ENCODE assay signal across 8 cellular contexts in genomic region chr12:48865141-48865440, GRCh38. TPM values are rescaled to one million over a fixed set of nuclear protein-coding genes. Genes with fewer than 3 reads are reported as not detected.
DNase-seq lines count a peak whose midpoint lies in the region; ATAC-seq, FAIRE-seq and TF ChIP-seq lines count a peak whose summit lies in the region.

No MANE protein-coding gene starts in this region.

- H4K91ac ChIP-seq in H9 (ENCODE audit: insufficient read length, low read depth, low read length): no peak overlapping the region

- no peaks in the 10 kb centered on the region for H3K79me2 ChIP-seq in H9 (ENCODE audit: insufficient read depth, low read length)

- no peak overlapping the region for H2AFZ ChIP-seq in H9 (ENCODE audit: low read length)

- H3K4me1 Mint-ChIP-seq in H9 (peaks cover 37 to 41% of the 10 kb centered on the region in 2 experiments), T-cell (peaks cover 25 to 26% (median 25%) of the 10 kb centered on the region in 3 donors)

- H3K27ac Mint-ChIP-seq in H9 (peak overlapping the region; percentile 79 to 95 (median 87); a peak in 6 of 7 replicates), T-cell (peak overlapping the region; percentile 84 to 94)

- no peak for TF ChIP-seq CTCF in H9 (conservative IDR thresholded peaks at IDR 0.05)
- no peak for TF ChIP-seq CTCF in foreskin keratinocyte (conservative IDR thresholded peaks at IDR 0.05)
- TF ChIP-seq CTCF in GM13976 (IDR thresholded peaks at IDR 0.05; ENCODE audit: borderline replicate concordance, control extremely low read depth, extremely low read depth, insufficient read depth, missing control alignments): no peak

- POLR2A ChIA-PET in T-cell (lab: Charles Lee): interaction anchor here (0.5 to 1.1 kb wide), 5 partner anchors 12 to 758 kb away, joined by 3 to 4 read pairs (median 3); no protein-coding TSS in a partner anchor

- no peak overlapping the region for H3K23ac ChIP-seq in H9 (ENCODE audit: insufficient read length, low read depth, low read length)

- H3K9me3 Mint-ChIP-seq in H9 (no peaks in the 10 kb centered on the region; a peak in 2 of 5 replicates), T-cell (no peaks in the 10 kb centered on the region)

- H3K27ac ChIP-seq in H9 (ENCODE audit: insufficient read length, low read depth, low read length) (no peak overlapping the region), foreskin keratinocyte (no peak overlapping the region), small intestine (ENCODE audit: low read depth in 1 of 2, low read length in 1 of 2) (no peak overlapping the region)

- no peak overlapping the region for H3K4ac ChIP-seq in H9 (ENCODE audit: low read depth, low read length)

- H3K79me1 ChIP-seq in H9 (ENCODE audit: insufficient read depth, low read depth, low read length, poor library complexity, severe bottlenecking): peaks cover 3% of the 10 kb centered on the region

- H2BK120ac ChIP-seq in H9 (ENCODE audit: low read depth, low read length, poor library complexity, severe bottlenecking): no peak overlapping the region

- no CpG with 5 or more reads among the region's 4 CpGs for WGBS in H9 (ENCODE audit: extremely low coverage, insufficient read length, low lambda C conversion rate)
- WGBS in small intestine, 3 donors: 13 to 19% (median 15%) methylated on average over 4 of the region's 4 CpGs

- no peak overlapping the region for H3K56ac ChIP-seq in H9 (ENCODE audit: insufficient read length, low read depth, low read length)

- H3K27me3 Mint-ChIP-seq in H9 (ENCODE audit: low read depth) (no peaks in the 10 kb centered on the region), T-cell (peaks cover 13 to 30% of the 10 kb centered on the region in 2 donors)

- H4K8ac ChIP-seq in H9 (replicated peaks; ENCODE audit: insufficient read length, low read depth, low read length): no peak overlapping the region

- peak; percentile 56 for DNase-seq in H9
- peak in 13 of 34 experiments; percentile 0 to 29 (median 15) for DNase-seq in T-cell
- DNase-seq in foreskin keratinocyte: no peak
- DNase-seq in small intestine: no peak
- no peak for DNase-seq in GM13976 (ENCODE audit: low spot score)

- H3K14ac ChIP-seq in H9 (ENCODE audit: insufficient read depth, low read length): peak overlapping the region; percentile 82

- H2BK15ac ChIP-seq in H9 (ENCODE audit: low read depth, low read length): no peak overlapping the region

- H3K9me3 ChIP-seq in H9 (ENCODE audit: control insufficient read depth, low read depth, low read length): no peaks in the 10 kb centered on the region
- no peaks in the 10 kb centered on the region for H3K9me3 ChIP-seq in small intestine (ENCODE audit: control insufficient read depth, low read depth)

- no peak for FAIRE-seq in small intestine (lab: Jason Lieb, UNC)

- H2AK5ac ChIP-seq in H9 (ENCODE audit: insufficient read length, low read length): no peak overlapping the region

- H4K5ac ChIP-seq in H9 (ENCODE audit: insufficient read length, low read depth, low read length): no peak overlapping the region

- peak overlapping the region; percentile 87 to 96 for H3K4me3 Mint-ChIP-seq in H9
- H3K4me3 Mint-ChIP-seq in T-cell: peak overlapping the region; percentile 87 to 89 (median 88)

- ATAC-seq in T-cell (replicated peaks in 1 of 4): peak in 1 of 4 experiments; percentile 24
- ATAC-seq in foreskin keratinocyte: peak; percentile 4
- ATAC-seq in GM19324 (IDR thresholded peaks at IDR 0.05; ENCODE audit: low FRiP score, unreplicated experiment): no peak
- no peak for ATAC-seq in HG03571 (IDR thresholded peaks at IDR 0.05; ENCODE audit: unreplicated experiment)
- no peak for ATAC-seq in GM18867 (IDR thresholded peaks at IDR 0.05; ENCODE audit: unreplicated experiment)

- in situ Hi-C loops in GM13976 (cut with MboI; ENCODE audit: low sequenced_read_pairs, unreplicated experiment): no loop called here

- H2BK12ac ChIP-seq in H9 (ENCODE audit: insufficient read length, low read depth, low read length): no peak overlapping the region

- no peak overlapping the region for H2BK20ac ChIP-seq in H9 (ENCODE audit: low read depth, low read length, poor library complexity, severe bottlenecking)

- H3K4me2 ChIP-seq in H9 (ENCODE audit: insufficient read depth, insufficient read length, low read length): peak overlapping the region; percentile 94

- H3K36me3 Mint-ChIP-seq in H9 (ENCODE audit: insufficient read depth in 1 of 3, low read depth in 3 of 3) (peaks cover 14 to 31% (median 20%) of the 10 kb centered on the region in 3 experiments; a peak in 6 of 7 replicates), T-cell (peaks cover 9% of the 10 kb centered on the region)

- CTCF ChIA-PET in T-cell (lab: Charles Lee): interaction anchor here (0.9 to 2.4 kb wide), 4 partner anchors 12 to 26 kb away, joined by 3 to 28 read pairs (median 4); partner anchors contain the start of gene DDX23 (in 1 of the 2)

- peaks cover 12% of the 10 kb centered on the region; the same call in 1 of the 2 replicates for H3K4me1 ChIP-seq in H9 (ENCODE audit: insufficient read depth, low read length)
- no peaks in the 10 kb centered on the region for H3K4me1 ChIP-seq in foreskin keratinocyte
- peaks cover 0 to 4% of the 10 kb centered on the region in 2 donors for H3K4me1 ChIP-seq in small intestine (ENCODE audit: control insufficient read depth in 2 of 2, insufficient read depth in 1 of 2, low read depth in 1 of 2, low read length in 1 of 2)

- H3K23me2 ChIP-seq in H9 (ENCODE audit: insufficient read length, low read depth, low read length, poor library complexity, severe bottlenecking): peaks cover 12% of the 10 kb centered on the region

- no peaks in the 10 kb centered on the region for H3K36me3 ChIP-seq in small intestine (ENCODE audit: control insufficient read depth in 2 of 2, insufficient read depth in 2 of 2, low read length in 2 of 2)

- peak overlapping the region; percentile 71 for H3K9ac ChIP-seq in H9 (ENCODE audit: extremely low read depth, insufficient read length, low read length)

- no peak overlapping the region for H3T11ph ChIP-seq in H9 (ENCODE audit: low read length)

- H2BK5ac ChIP-seq in H9 (ENCODE audit: insufficient read length, low read length): no peak overlapping the region

- peak overlapping the region; percentile 28 to 58 for H3K4me3 ChIP-seq in small intestine (ENCODE audit: low read depth in 1 of 2, low read length in 2 of 2)

- H3K27me3 ChIP-seq in H9 (ENCODE audit: insufficient read depth, low read length) (no peaks in the 10 kb centered on the region), foreskin keratinocyte (peaks cover 30% of the 10 kb centered on the region), small intestine (ENCODE audit: control insufficient read depth in 2 of 2, insufficient read depth in 2 of 2, low read length in 2 of 2) (no peaks in the 10 kb centered on the region)

- H3K18ac ChIP-seq in H9 (ENCODE audit: insufficient read length, low read depth, low read length): peak overlapping the region; percentile 28

- no peaks in the 10 kb centered on the region for H4K20me1 ChIP-seq in H9 (ENCODE audit: control insufficient read depth, insufficient read depth, insufficient read length)

RNA-seq across cellular contexts. Expression of gene RND1, which starts 0.6 kb away (rescaled TPM):
- 9.5 and 9.7 TPM in 2 replicates for total RNA-seq in H9 (2021)
- 10 to 100 TPM in 1 of 5 donors, 1 to 10 TPM in 4; 2.6 to 10.5 (median 5.0) TPM for total RNA-seq in T-cell
- total RNA-seq in foreskin keratinocyte: 0.07 and 0.11 TPM in 2 replicates
- 0.10 and 0.11 TPM in 2 replicates for polyA plus RNA-seq in foreskin keratinocyte
- polyA plus RNA-seq in small intestine: 1 to 10 TPM; 3.8 to 6.3 (median 4.9) TPM

RNA-seq across cellular contexts. Expression of gene DDX23, which starts 13.1 kb away (rescaled TPM):
- 98.1 and 104 TPM in 2 replicates for total RNA-seq in H9 (2021)
- total RNA-seq in T-cell: 100 to 1,000 TPM in 3 of 5 donors, 10 to 100 TPM in 2; 86.8 to 158 (median 144) TPM
- total RNA-seq in foreskin keratinocyte: 75.8 and 81.9 TPM in 2 replicates
- polyA plus RNA-seq in foreskin keratinocyte: 43.2 and 49.7 TPM in 2 replicates
- polyA plus RNA-seq in small intestine: 10 to 100 TPM; 53.2 to 59.3 (median 55.0) TPM

RNA-seq across cellular contexts. Expression of gene CACNB3, which starts 46.8 kb away (rescaled TPM):
- total RNA-seq in H9 (2021): 34.9 and 35.1 TPM in 2 replicates
- 10 to 100 TPM in 2 of 5 donors, 1 to 10 TPM in 3; 4.3 to 12.4 (median 8.9) TPM for total RNA-seq in T-cell
- 26.7 and 29.8 TPM in 2 replicates for total RNA-seq in foreskin keratinocyte
- 22.1 and 26.3 TPM in 2 replicates for polyA plus RNA-seq in foreskin keratinocyte
- 10 to 100 TPM; 11.6 to 12.1 (median 11.9) TPM for polyA plus RNA-seq in small intestine
